ENCODE assay signal across 20 cellular contexts in the genomic region with DNA sequence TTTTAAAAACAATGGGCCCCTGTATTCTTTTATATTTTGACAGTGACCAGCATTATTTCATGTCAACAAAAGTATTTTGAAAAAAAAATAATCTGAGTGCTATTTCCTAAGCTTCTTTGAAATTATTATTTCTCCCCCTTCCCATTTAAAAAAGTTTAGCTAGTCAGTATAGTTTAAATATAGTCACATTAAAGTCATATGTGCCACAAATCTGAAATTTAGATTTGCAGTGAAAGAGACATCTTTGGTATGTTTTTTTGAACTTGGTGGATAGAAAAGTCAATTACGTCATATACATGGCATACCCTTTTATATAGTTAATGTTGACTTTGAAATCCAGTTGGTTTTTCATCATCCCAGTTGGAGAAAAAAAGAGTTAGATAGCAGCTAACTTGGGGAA.
DNase-seq lines count a peak whose midpoint lies in the region; ATAC-seq and TF ChIP-seq lines count a peak whose summit lies in the region.
"Had no signal": no experiment of that assay in that cellular context is flagged by ENCODE, and none has a peak within 500 bp of the region (broad histone marks: within the 10 kb centered on the region; RNA-seq: fewer than 3 reads in every experiment).

No MANE protein-coding gene starts in this region.

- H3K4me1 ChIP-seq in A673 (ENCODE audit: insufficient read depth, low read length, poor library complexity, severe bottlenecking) (peaks cover 7% of the 10 kb centered on the region), GM23338 (ENCODE audit: insufficient read depth) (no peaks in the 10 kb centered on the region)
- H3K4me1 ChIP-seq: A549, BE2C, BLaER1 had no signal

- intact Hi-C loops in A673 (cut with micrococcal nuclease; ENCODE audit: unreplicated experiment): loop anchor here (10.0 kb wide), 1 partner anchor 1135 kb away; no protein-coding TSS in a partner anchor

- no peak overlapping the region for H3K4me3 Mint-ChIP-seq in GM23338
- H3K4me3 Mint-ChIP-seq in HFFc6: no peak overlapping the region
- H3K4me3 Mint-ChIP-seq in naive thymus-derived CD8-positive, alpha-beta T cell: no peak overlapping the region
- H3K4me3 Mint-ChIP-seq: CD14-positive monocyte; CD4-positive, alpha-beta memory T cell; CD4-positive, CD25-positive, alpha-beta regulatory T cell; CD8-positive, alpha-beta memory T cell had no signal

- H3K27me3 Mint-ChIP-seq in GM23338 (ENCODE audit: insufficient read depth, low read depth, poor library complexity) (no peaks in the 10 kb centered on the region), HFFc6 (ENCODE audit: insufficient read depth) (no peaks in the 10 kb centered on the region)
- H3K27me3 Mint-ChIP-seq in naive thymus-derived CD8-positive, alpha-beta T cell: no peaks in the 10 kb centered on the region
- H3K27me3 Mint-ChIP-seq: CD4-positive, alpha-beta memory T cell; CD4-positive, CD25-positive, alpha-beta regulatory T cell; CD8-positive, alpha-beta memory T cell had no signal

- H3K9me3 ChIP-seq in A673 (ENCODE audit: low read depth, low read length, poor library complexity, severe bottlenecking) (no peaks in the 10 kb centered on the region), SK-N-MC (ENCODE audit: low read depth, low read length) (no peaks in the 10 kb centered on the region)
- H3K9me3 ChIP-seq: A549, BE2C, BLaER1 had no signal

- H3K79me2 ChIP-seq in GM23338 (replicated peaks; ENCODE audit: insufficient read depth): no peaks in the 10 kb centered on the region

- no peaks in the 10 kb centered on the region for H3K27me3 ChIP-seq in A673 (replicated peaks; ENCODE audit: insufficient read depth, low read depth, low read length, poor library complexity)
- H3K27me3 ChIP-seq in GM23338 (ENCODE audit: insufficient read depth): no peaks in the 10 kb centered on the region
- H3K27me3 ChIP-seq: BE2C, BLaER1 had no signal

- H3K4me1 Mint-ChIP-seq in GM23338: peaks cover 2% of the 10 kb centered on the region; the same call in 2 of the 3 replicates
- H3K4me1 Mint-ChIP-seq in HFFc6 (ENCODE audit: low read depth): no peaks in the 10 kb centered on the region
- H3K4me1 Mint-ChIP-seq in naive thymus-derived CD8-positive, alpha-beta T cell: no peaks in the 10 kb centered on the region
- H3K4me1 Mint-ChIP-seq: CD14-positive monocyte; CD4-positive, alpha-beta memory T cell; CD8-positive, alpha-beta memory T cell had no signal

- no TSS peak for BruUV-seq in A673 (replicated peaks; lab: Mats Ljungman, UMichigan)

- H3K9ac ChIP-seq in SK-N-MC (ENCODE audit: insufficient read length): no peak overlapping the region
- H3K9ac ChIP-seq: BLaER1 had no signal

- DNase-seq in A673 (ENCODE audit: low spot score) (peak; percentile 45), GM23338 (ENCODE audit: low spot score) (no peak), SK-N-MC (ENCODE audit: low read depth, low spot score) (no peak), HFFc6 (no peak)
- no peak for DNase-seq in naive thymus-derived CD8-positive, alpha-beta T cell
- DNase-seq: ACHN; BE2C; C1 segment of cervical spinal cord; CD4-positive, alpha-beta memory T cell; CD4-positive, CD25-positive, alpha-beta regulatory T cell; CD8-positive, alpha-beta memory T cell; COR-L47; DMS79 treated with DMSO at 0.1 percent for 48 hours; GDM1 had no signal

- H2AFZ ChIP-seq in GM23338: no peak overlapping the region

- CTCF ChIA-PET in A673 (lab: Charles Lee): no interaction called here

- no peaks in the 10 kb centered on the region for H3F3A ChIP-seq in GM23338 (replicated peaks; ENCODE audit: low read depth)

- ATAC-seq in GM23338: no peak
- ATAC-seq in naive thymus-derived CD8-positive, alpha-beta T cell: no peak
- no peak for ATAC-seq in HG03439 (IDR thresholded peaks at IDR 0.05; ENCODE audit: unreplicated experiment)
- ATAC-seq: A549, GM12878 had no signal

- POLR2A ChIA-PET in A673 (lab: Charles Lee; ENCODE audit: low non-redundant PET): no interaction called here
- POLR2A ChIA-PET in naive thymus-derived CD8-positive, alpha-beta T cell (lab: Charles Lee): no interaction called here

- no peaks in the 10 kb centered on the region for H4K20me1 ChIP-seq in GM23338 (replicated peaks; ENCODE audit: insufficient read depth)
- H4K20me1 ChIP-seq: BLaER1 had no signal

- no peak overlapping the region for H3K4me2 ChIP-seq in GM23338
- H3K4me2 ChIP-seq: A549, BLaER1 had no signal

- H3K27ac ChIP-seq in A673 (ENCODE audit: low read depth, low read length, poor library complexity, severe bottlenecking): peak overlapping the region; percentile 87
- no peak overlapping the region for H3K27ac ChIP-seq in GM23338 (ENCODE audit: low read depth)
- H3K27ac ChIP-seq in SK-N-MC: peak overlapping the region; percentile 22
- H3K27ac ChIP-seq: 22Rv1, A549, BLaER1 had no signal

- no peaks in the 10 kb centered on the region for H3K36me3 ChIP-seq in A673 (ENCODE audit: insufficient read depth, low read length, poor library complexity, severe bottlenecking)
- H3K36me3 ChIP-seq in GM23338 (ENCODE audit: insufficient read depth): no peaks in the 10 kb centered on the region
- H3K36me3 ChIP-seq in SK-N-MC (ENCODE audit: insufficient read depth, low read length): no peaks in the 10 kb centered on the region
- H3K36me3 ChIP-seq: BE2C, BLaER1 had no signal

- peak overlapping the region; percentile 2; the same call in 1 of the 2 replicates for H3K27ac Mint-ChIP-seq in GM23338
- no peak overlapping the region for H3K27ac Mint-ChIP-seq in HFFc6
- no peak overlapping the region for H3K27ac Mint-ChIP-seq in naive thymus-derived CD8-positive, alpha-beta T cell
- H3K27ac Mint-ChIP-seq: CD14-positive monocyte; CD4-positive, alpha-beta memory T cell; CD4-positive, CD25-positive, alpha-beta regulatory T cell; CD8-positive, alpha-beta memory T cell had no signal

- H3K36me3 Mint-ChIP-seq in GM23338 (ENCODE audit: low read depth): no peaks in the 10 kb centered on the region
- H3K36me3 Mint-ChIP-seq in HFFc6 (ENCODE audit: low read depth): no peaks in the 10 kb centered on the region
- no peaks in the 10 kb centered on the region for H3K36me3 Mint-ChIP-seq in naive thymus-derived CD8-positive, alpha-beta T cell
- H3K36me3 Mint-ChIP-seq: CD14-positive monocyte; CD4-positive, alpha-beta memory T cell; CD4-positive, CD25-positive, alpha-beta regulatory T cell; CD8-positive, alpha-beta memory T cell had no signal

- no peaks in the 10 kb centered on the region for H3K9me3 Mint-ChIP-seq in GM23338
- no peaks in the 10 kb centered on the region for H3K9me3 Mint-ChIP-seq in HFFc6
- no peaks in the 10 kb centered on the region for H3K9me3 Mint-ChIP-seq in naive thymus-derived CD8-positive, alpha-beta T cell
- H3K9me3 Mint-ChIP-seq: CD14-positive monocyte; CD4-positive, alpha-beta memory T cell; CD4-positive, CD25-positive, alpha-beta regulatory T cell had no signal

- TF ChIP-seq CTCF in A673 (conservative IDR thresholded peaks at IDR 0.05; ENCODE audit: low read depth, low read length): no peak
- TF ChIP-seq CTCF in GM23338 (conservative IDR thresholded peaks at IDR 0.05; ENCODE audit: low read depth in 2 of 2): no peak
- TF ChIP-seq CTCF in HFFc6 (IDR thresholded peaks at IDR 0.05): no peak

- peak overlapping the region; percentile 45 for H3K4me3 ChIP-seq in A673 (ENCODE audit: low read depth, low read length, poor library complexity, severe bottlenecking)
- H3K4me3 ChIP-seq in GM23338: no peak overlapping the region
- H3K4me3 ChIP-seq in SK-N-MC: no peak overlapping the region
- H3K4me3 ChIP-seq: A549, BLaER1, GM12878 had no signal

- no peaks in the 10 kb centered on the region for H3K9me2 ChIP-seq in GM23338 (ENCODE audit: insufficient read depth)

TF ChIP-seq in GM23338, 12 proteins besides CTCF, POLR2A, EP300 and RAD21 (continues in another document):
- TF ChIP-seq EZH2 (IDR thresholded peaks at IDR 0.05; ENCODE audit: low read depth, unreplicated experiment) (no peak), CREB1 (CRISPR knock-in tag; IDR thresholded peaks at IDR 0.05; ENCODE audit: low read depth) (no peak), POLR2AphosphoS5 (IDR thresholded peaks at IDR 0.05; ENCODE audit: low read depth) (no peak), STAT1 (IDR thresholded peaks at IDR 0.05; ENCODE audit: unreplicated experiment) (no peak), EZH2phosphoT487 (IDR thresholded peaks at IDR 0.05; ENCODE audit: unreplicated experiment) (no peak)
